8 cellular contexts compared by ENCODE assay signal in the genomic region with DNA sequence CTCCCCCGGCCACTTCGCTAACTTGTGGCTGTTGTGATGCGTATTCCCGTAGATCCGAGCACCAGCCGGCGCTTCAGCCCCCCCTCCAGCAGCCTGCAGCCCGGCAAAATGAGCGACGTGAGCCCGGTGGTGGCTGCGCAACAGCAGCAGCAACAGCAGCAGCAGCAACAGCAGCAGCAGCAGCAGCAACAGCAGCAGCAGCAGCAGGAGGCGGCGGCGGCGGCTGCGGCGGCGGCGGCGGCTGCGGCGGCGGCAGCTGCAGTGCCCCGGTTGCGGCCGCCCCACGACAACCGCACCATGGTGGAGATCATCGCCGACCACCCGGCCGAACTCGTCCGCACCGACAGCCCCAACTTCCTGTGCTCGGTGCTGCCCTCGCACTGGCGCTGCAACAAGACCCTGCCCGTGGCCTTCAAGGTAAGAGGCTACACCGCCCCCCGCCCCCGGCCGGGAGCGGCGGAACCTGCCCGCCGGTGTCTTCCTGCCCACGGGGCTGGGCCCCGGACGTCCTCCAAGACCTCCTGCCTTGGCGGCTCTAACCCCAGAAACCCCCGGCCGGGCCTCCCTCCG. TPM values are rescaled to one million over a fixed set of nuclear protein-coding genes. Genes with fewer than 3 reads are reported as not detected.
DNase-seq lines count a peak whose midpoint lies in the region; ATAC-seq and TF ChIP-seq lines count a peak whose summit lies in the region.

No MANE protein-coding gene starts in this region.

- peak overlapping the region; percentile 99 for H3K4me3 Mint-ChIP-seq in stimulated activated effector memory CD8-positive, alpha-beta T cell treated with anti-CD3 and anti-CD28 coated beads, Interleukin-12 subunit alpha, Interleukin-12 subunit beta, amount 100 ng/mL, for 72 hours

- H3K36me3 Mint-ChIP-seq in stimulated activated effector memory CD8-positive, alpha-beta T cell treated with anti-CD3 and anti-CD28 coated beads, Interleukin-12 subunit alpha, Interleukin-12 subunit beta, amount 100 ng/mL, for 72 hours, result peaks cover 68% of the 10 kb centered on the region

- peak; percentile 20 for DNase-seq in AG08395 (ENCODE audit: low spot score)
- peak; percentile 36 for DNase-seq in WERI-Rb-1
- peak; percentile 26 for DNase-seq in colonic mucosa
- peak in 1 of 2 donors; percentile 90 for DNase-seq in lower leg skin (ENCODE audit: low spot score in 2 of 2)
- peak; percentile 43 to 84 for DNase-seq in stimulated activated effector memory CD8-positive, alpha-beta T cell treated with anti-CD3 and anti-CD28 coated beads, Interleukin-12 subunit alpha, Interleukin-12 subunit beta, amount 100 ng/mL, for 72 hours (ENCODE audit: low spot score in 2 of 2)
- DNase-seq in NCI-H187 treated with DMSO at 0.1 percent for 48 hours (lab: John Stamatoyannopoulos, UW), result no peak

- 0 to 2% methylated on average over 27 to 41 of the region's 55 CpGs for WGBS in lower leg skin, 2 donors

- ATAC-seq in HG02759 (IDR thresholded peaks at IDR 0.05; ENCODE audit: unreplicated experiment), result peak; percentile 29
- ATAC-seq in stimulated activated effector memory CD8-positive, alpha-beta T cell treated with anti-CD3 and anti-CD28 coated beads, Interleukin-12 subunit alpha, Interleukin-12 subunit beta, amount 100 ng/mL, for 72 hours, result peak; percentile 38
- ATAC-seq in GM18517 (IDR thresholded peaks at IDR 0.05; ENCODE audit: unreplicated experiment), result no peak

- H3K36me3 ChIP-seq in WERI-Rb-1, result no peaks in the 10 kb centered on the region
- H3K36me3 ChIP-seq in colonic mucosa, result no peaks in the 10 kb centered on the region

- H3K9me3 Mint-ChIP-seq in stimulated activated effector memory CD8-positive, alpha-beta T cell treated with anti-CD3 and anti-CD28 coated beads, Interleukin-12 subunit alpha, Interleukin-12 subunit beta, amount 100 ng/mL, for 72 hours, result no peaks in the 10 kb centered on the region

- H3K4me1 ChIP-seq in colonic mucosa, result peaks cover 5% of the 10 kb centered on the region

- peak overlapping the region; percentile 77 for H3K4me3 ChIP-seq in WERI-Rb-1 (ENCODE audit: low read depth, low read length)
- peak overlapping the region; percentile 55 for H3K4me3 ChIP-seq in colonic mucosa
- peak overlapping the region; percentile 47 for H3K4me3 ChIP-seq in lower leg skin (ENCODE audit: low read depth, poor library complexity, severe bottlenecking)

- intact Hi-C loops in colonic mucosa (cut with DNase I) (no loop called here), lower leg skin (cut with DNase I; ENCODE audit: low total_unique reads) (loop anchor here (10.0 kb wide), 1 partner anchor 292 kb away; no protein-coding TSS in a partner anchor)

- H3K9ac ChIP-seq in colonic mucosa (ENCODE audit: low read depth in 2 of 2, low read length in 2 of 2), result peak overlapping the region; percentile 66 to 87

- no peak for TF ChIP-seq POLR2A in lower leg skin (IDR thresholded peaks at IDR 0.05)

- H3K27ac ChIP-seq in WERI-Rb-1 (no peak overlapping the region), colonic mucosa (peak overlapping the region; percentile 70)

- no peak for TF ChIP-seq CTCF in WERI-Rb-1 (IDR thresholded peaks at IDR 0.05; ENCODE audit: low read depth, low read length)
- TF ChIP-seq CTCF in colonic mucosa (IDR thresholded peaks at IDR 0.05), result no peak
- TF ChIP-seq CTCF in lower leg skin (IDR thresholded peaks at IDR 0.05), result no peak

- H3K4me1 Mint-ChIP-seq in stimulated activated effector memory CD8-positive, alpha-beta T cell treated with anti-CD3 and anti-CD28 coated beads, Interleukin-12 subunit alpha, Interleukin-12 subunit beta, amount 100 ng/mL, for 72 hours, result peaks cover 31% of the 10 kb centered on the region

- H3K27me3 ChIP-seq in WERI-Rb-1 (ENCODE audit: insufficient read depth, low read depth, severe bottlenecking) (peaks cover 25% of the 10 kb centered on the region), colonic mucosa (peaks cover 43% of the 10 kb centered on the region)

- H3K9me3 ChIP-seq in WERI-Rb-1 (ENCODE audit: severe bottlenecking), result peaks cover 2% of the 10 kb centered on the region
- no peaks in the 10 kb centered on the region for H3K9me3 ChIP-seq in colonic mucosa

- peak overlapping the region; percentile 99 for H3K27ac Mint-ChIP-seq in stimulated activated effector memory CD8-positive, alpha-beta T cell treated with anti-CD3 and anti-CD28 coated beads, Interleukin-12 subunit alpha, Interleukin-12 subunit beta, amount 100 ng/mL, for 72 hours

RNA-seq across cellular contexts. Expression of a gene that starts 44.9 kb away (rescaled TPM):
- total RNA-seq in colonic mucosa (1 to 10 TPM; 3.4 to 4.1 TPM), lower leg skin (1 to 10 TPM; 1.6 to 5.6 (median 3.8) TPM)
